14 cellular contexts compared by ENCODE assay signal in genomic region chr1:38997901-38998190, GRCh38. TPM values are rescaled to one million over a fixed set of nuclear protein-coding genes. Genes with fewer than 3 reads are reported as not detected.
DNase-seq lines count a peak whose midpoint lies in the region; ATAC-seq lines count a peak whose summit lies in the region.
"Had no signal": no experiment of that assay in that cellular context is flagged by ENCODE, and none has a peak within 500 bp of the region (broad histone marks: within the 10 kb centered on the region; RNA-seq: fewer than 3 reads in every experiment).

No MANE protein-coding gene starts in this region.

- peaks cover 47 to 49% of the 10 kb centered on the region in 2 donors for H3K4me1 Mint-ChIP-seq in natural killer cell treated with Interleukin-12 subunit alpha and Interleukin-12 subunit beta and Interleukin-15 and Interleukin-18, amount 100 ng/mL, for 72 hours (ENCODE audit: low read depth in 2 of 2)

- no peak overlapping the region for H3K27ac ChIP-seq in BLaER1
- H3K27ac ChIP-seq in HUES48 (ENCODE audit: low read depth, low read length) = peak overlapping the region; percentile 7
- H3K27ac ChIP-seq in effector memory CD4-positive, alpha-beta T cell (ENCODE audit: insufficient read depth, low read length, poor library complexity, severe bottlenecking) = peak overlapping the region; percentile 53

- no peaks in the 10 kb centered on the region for H3K9me3 Mint-ChIP-seq in natural killer cell treated with Interleukin-12 subunit alpha and Interleukin-12 subunit beta and Interleukin-15 and Interleukin-18, amount 100 ng/mL, for 72 hours
- H3K9me3 Mint-ChIP-seq: naive B cell had no signal

- no peak overlapping the region for H3K9ac ChIP-seq in BLaER1
- H3K9ac ChIP-seq in HUES48 (ENCODE audit: low read depth, low read length) = no peak overlapping the region

- DNase-seq in effector memory CD4-positive, alpha-beta T cell = no peak
- DNase-seq in natural killer cell treated with Interleukin-12 subunit alpha and Interleukin-12 subunit beta and Interleukin-15 and Interleukin-18, amount 100 ng/mL, for 72 hours (ENCODE audit: low spot score) = no peak
- DNase-seq in H7 (no peak), epidermal melanocyte (ENCODE audit: insufficient read length, low spot score) (no peak)
- DNase-seq in stimulated activated CD4-positive, alpha-beta T cell treated with anti-CD3 and anti-CD28 coated beads, Interleukin-15, amount 100 ng/mL, for 24 hours = no peak
- DNase-seq: activated CD4-positive, alpha-beta T cell treated with anti-CD3 and anti-CD28 coated beads for 48 hours; aorta; naive B cell; NCI-H1694; stimulated activated CD4-positive, alpha-beta T cell treated with anti-CD3 and anti-CD28 coated beads, Interleukin-12 subunit alpha, Interleukin-12 subunit beta, amount 100 ng/mL, for 4 hours; stimulated activated CD8-positive, alpha-beta memory T cell treated with anti-CD3 and anti-CD28 coated beads, Interleukin-4, amount 100 ng/mL, for 48 hours had no signal

- H3K27ac Mint-ChIP-seq in natural killer cell treated with Interleukin-12 subunit alpha and Interleukin-12 subunit beta and Interleukin-15 and Interleukin-18, amount 100 ng/mL, for 72 hours = peak overlapping the region; percentile 60 to 74

- no peaks in the 10 kb centered on the region for H3K27me3 Mint-ChIP-seq in natural killer cell treated with Interleukin-12 subunit alpha and Interleukin-12 subunit beta and Interleukin-15 and Interleukin-18, amount 100 ng/mL, for 72 hours
- H3K27me3 Mint-ChIP-seq: naive B cell had no signal

- H4K20me1 ChIP-seq in BLaER1 = peaks cover 99% of the 10 kb centered on the region

- no peak overlapping the region for H3K4me3 ChIP-seq in BLaER1
- H3K4me3 ChIP-seq in HUES48 (ENCODE audit: low read depth, low read length) = no peak overlapping the region
- peak overlapping the region; percentile 28 for H3K4me3 ChIP-seq in effector memory CD4-positive, alpha-beta T cell (ENCODE audit: insufficient read depth, low read depth, low read length, poor library complexity, severe bottlenecking)
- H3K4me3 ChIP-seq in H7 (ENCODE audit: insufficient read depth, low read depth, low read length) = no peak overlapping the region

- peak overlapping the region; percentile 66 for H3K4me2 ChIP-seq in BLaER1

- H3K4me1 ChIP-seq in BLaER1 = peaks cover 62% of the 10 kb centered on the region
- H3K4me1 ChIP-seq in HUES48 (ENCODE audit: control insufficient read depth, insufficient read depth, low read length) = peaks cover 77% of the 10 kb centered on the region
- H3K4me1 ChIP-seq in effector memory CD4-positive, alpha-beta T cell (ENCODE audit: control insufficient read depth, insufficient read depth, low read length, poor library complexity, severe bottlenecking) = peaks cover 36% of the 10 kb centered on the region

- ATAC-seq in natural killer cell treated with Interleukin-12 subunit alpha and Interleukin-12 subunit beta and Interleukin-15 and Interleukin-18, amount 100 ng/mL, for 72 hours = no peak
- no peak for ATAC-seq in GM21360 (IDR thresholded peaks at IDR 0.05; ENCODE audit: unreplicated experiment)

- H3K36me3 Mint-ChIP-seq in natural killer cell treated with Interleukin-12 subunit alpha and Interleukin-12 subunit beta and Interleukin-15 and Interleukin-18, amount 100 ng/mL, for 72 hours = peaks cover 29% of the 10 kb centered on the region

- H3K36me3 ChIP-seq in BLaER1 (peaks cover 97% of the 10 kb centered on the region), HUES48 (ENCODE audit: control insufficient read depth, insufficient read depth, low read length) (peaks cover 96% of the 10 kb centered on the region), H7 (replicated peaks; ENCODE audit: control insufficient read depth, insufficient read depth, low read length) (peaks cover 28% of the 10 kb centered on the region)
- peaks cover 41% of the 10 kb centered on the region for H3K36me3 ChIP-seq in effector memory CD4-positive, alpha-beta T cell (ENCODE audit: control insufficient read depth, insufficient read depth, low read length)

- H3K4me3 Mint-ChIP-seq in natural killer cell treated with Interleukin-12 subunit alpha and Interleukin-12 subunit beta and Interleukin-15 and Interleukin-18, amount 100 ng/mL, for 72 hours = no peak overlapping the region

- H3K9me3 ChIP-seq in BLaER1 = no peaks in the 10 kb centered on the region
- no peaks in the 10 kb centered on the region; the same call in 1 of the 2 replicates for H3K9me3 ChIP-seq in HUES48 (ENCODE audit: control insufficient read depth, insufficient read depth, low read length)
- H3K9me3 ChIP-seq in effector memory CD4-positive, alpha-beta T cell (ENCODE audit: control insufficient read depth, low read length) = no peaks in the 10 kb centered on the region

- no peaks in the 10 kb centered on the region for H3K27me3 ChIP-seq in BLaER1
- H3K27me3 ChIP-seq in HUES48 (ENCODE audit: control insufficient read depth, insufficient read depth, low read length) = no peaks in the 10 kb centered on the region
- H3K27me3 ChIP-seq in effector memory CD4-positive, alpha-beta T cell (replicated peaks; ENCODE audit: control insufficient read depth, insufficient read depth, low read length, poor library complexity, severe bottlenecking) = no peaks in the 10 kb centered on the region
- H3K27me3 ChIP-seq in H7 (ENCODE audit: control insufficient read depth, insufficient read depth, low read length) = no peaks in the 10 kb centered on the region

RNA-seq across cellular contexts. Expression of gene AKIRIN1, which starts 6.8 kb away (rescaled TPM):
- total RNA-seq in natural killer cell treated with Interleukin-12 subunit alpha and Interleukin-12 subunit beta and Interleukin-15 and Interleukin-18, amount 100 ng/mL, for 72 hours = 10 to 100 TPM; 71.0 to 88.3 TPM
- total RNA-seq in H7 (2014; rRNA removed; shearing (Covaris generic)) = 268 and 318 TPM in 2 replicates

RNA-seq across cellular contexts. Expression of gene NDUFS5, which starts 28.3 kb away (rescaled TPM):
- 100 to 1,000 TPM; 134 to 142 TPM for total RNA-seq in natural killer cell treated with Interleukin-12 subunit alpha and Interleukin-12 subunit beta and Interleukin-15 and Interleukin-18, amount 100 ng/mL, for 72 hours
- 677 and 731 TPM in 2 replicates for total RNA-seq in H7 (2014; rRNA removed; shearing (Covaris generic))

RNA-seq across cellular contexts. Expression of gene RHBDL2, which starts 56.2 kb away (rescaled TPM):
- not detected for total RNA-seq in natural killer cell treated with Interleukin-12 subunit alpha and Interleukin-12 subunit beta and Interleukin-15 and Interleukin-18, amount 100 ng/mL, for 72 hours
- 0.03 and 1.2 TPM in 2 replicates for total RNA-seq in H7 (2014; rRNA removed; shearing (Covaris generic))
